Comparison of ENCODE assay signal across 1 cellular context in genomic region chr5:181186902-181187499, GRCh38.
TF ChIP-seq lines count a peak whose summit lies in the region.

No MANE protein-coding gene starts in this region.

TF ChIP-seq in K562, 482 proteins besides CTCF, POLR2A, EP300 and RAD21:
- TF ChIP-seq ASH1L (IDR thresholded peaks at IDR 0.05; ENCODE audit: borderline replicate concordance, low read depth, partially characterized antibody) (peak; percentile 26), FOSL1 (tag; conservative IDR thresholded peaks at IDR 0.05) (peak; percentile 61), ZEB2 (IDR thresholded peaks at IDR 0.05) (no peak), NFATC3 (IDR thresholded peaks at IDR 0.05) (no peak), EP400 (IDR thresholded peaks at IDR 0.05) (no peak), HBP1 (CRISPR knock-in tag; IDR thresholded peaks at IDR 0.05) (peak; percentile 76), FOXA3 (CRISPR knock-in tag; conservative IDR thresholded peaks at IDR 0.05 in 1 of 2, IDR thresholded peaks at IDR 0.05 in 1 of 2) (peak; percentile 76 to 88; a peak in 3 of 4 replicates), ZBTB5 (IDR thresholded peaks at IDR 0.05) (no peak), JUND (IDR thresholded peaks at IDR 0.05; ENCODE audit: borderline replicate concordance, low read depth, low read length) (no peak), JUND (tag; IDR thresholded peaks at IDR 0.05; ENCODE audit: borderline replicate concordance, low read depth, low read length) (0 out of 3 replicates have a peak, but pooled peaks have one; percentile 33), ATF3 (IDR thresholded peaks at IDR 0.05) (peak; percentile 53), ATF3 (CRISPR knock-in tag; conservative IDR thresholded peaks at IDR 0.05) (no peak), ZNF175 (CRISPR knock-in tag; IDR thresholded peaks at IDR 0.05; ENCODE audit: low read depth) (peak; percentile 18; the same call in 1 of the 2 replicates), NFE2 (IDR thresholded peaks at IDR 0.05; ENCODE audit: low read depth) (no peak), ZBTB26 (CRISPR knock-in tag; IDR thresholded peaks at IDR 0.05) (peak; percentile 75; the same call in 1 of the 2 replicates), MITF (IDR thresholded peaks at IDR 0.05) (no peak), OTX1 (CRISPR knock-in tag; IDR thresholded peaks at IDR 0.05) (0 out of 2 replicates have a peak, but pooled peaks have one; percentile 25), MCM3 (IDR thresholded peaks at IDR 0.05) (no peak), SIN3A (IDR thresholded peaks at IDR 0.05; ENCODE audit: borderline replicate concordance in 2 of 2, control insufficient read depth in 1 of 2, low read depth in 2 of 2, low read length in 2 of 2) (peak in 1 of 2 experiments; percentile 15; a peak in 1 of 4 replicates), ELF4 (CRISPR knock-in tag; IDR thresholded peaks at IDR 0.05) (0 out of 2 replicates have a peak, but pooled peaks have one; percentile 16), UBTF (IDR thresholded peaks at IDR 0.05; ENCODE audit: borderline replicate concordance in 1 of 2, low read depth in 2 of 2, low read length in 2 of 2) (no peak), HDGF (IDR thresholded peaks at IDR 0.05) (peak; percentile 82; the same call in 1 of the 2 replicates), SMARCA4 (IDR thresholded peaks at IDR 0.05) (peak; percentile 20; the same call in 1 of the 2 replicates), ARID1B (IDR thresholded peaks at IDR 0.05) (peak; percentile 46; the same call in 1 of the 2 replicates), SMARCE1 (IDR thresholded peaks at IDR 0.05) (peak; percentile 45), PTRF (tag; IDR thresholded peaks at IDR 0.05) (no peak), DPF2 (IDR thresholded peaks at IDR 0.05) (peak; percentile 39; the same call in 1 of the 2 replicates), MIER1 (IDR thresholded peaks at IDR 0.05; ENCODE audit: low read depth) (peak; percentile 37; the same call in 1 of the 2 replicates), NKRF (IDR thresholded peaks at IDR 0.05; ENCODE audit: borderline replicate concordance) (0 out of 2 replicates have a peak, but pooled peaks have one; percentile 34), BACH1 (tag; IDR thresholded peaks at IDR 0.05) (0 out of 2 replicates have a peak, but pooled peaks have one; percentile 55), DEAF1 (CRISPR knock-in tag; IDR thresholded peaks at IDR 0.05) (0 out of 2 replicates have a peak, but pooled peaks have one; percentile 14), ESRRB (CRISPR knock-in tag; IDR thresholded peaks at IDR 0.05; ENCODE audit: borderline replicate concordance) (no peak), STAG1 (CRISPR knock-in tag; IDR thresholded peaks at IDR 0.05; ENCODE audit: borderline replicate concordance) (no peak)
TF ChIP-seq in K562: peak in this region for 20.
